ENCODE assay signal across 17 cellular contexts in genomic region chrX:110143454-110144210, GRCh38.
DNase-seq lines count a peak whose midpoint lies in the region; ATAC-seq and TF ChIP-seq lines count a peak whose summit lies in the region.
"Had no signal": no experiment of that assay in that cellular context is flagged by ENCODE, and none has a peak within 500 bp of the region (broad histone marks: within the 10 kb centered on the region; RNA-seq: fewer than 3 reads in every experiment).

No MANE protein-coding gene starts in this region.

- no peaks in the 10 kb centered on the region for H3K9me3 Mint-ChIP-seq in CD4-positive, alpha-beta memory T cell
- no peaks in the 10 kb centered on the region for H3K9me3 Mint-ChIP-seq in endodermal cell
- H3K9me3 Mint-ChIP-seq in activated CD4-positive, alpha-beta T cell treated with anti-CD3 and anti-CD28 coated beads for 36 hours (ENCODE audit: low read depth), result no peaks in the 10 kb centered on the region

- CTCF ChIA-PET in CD4-positive, alpha-beta memory T cell (lab: Charles Lee; ENCODE audit: partially characterized antibody), result interaction anchor here (3.5 kb wide), 1 partner anchor 7 kb away, joined by 16 read pairs; no protein-coding TSS in a partner anchor
- CTCF ChIA-PET in RWPE1 (lab: Yijun Ruan, JAX), result interaction anchor here (0.6 to 0.8 kb wide), 4 partner anchors 223 to 390 kb away, joined by 3 to 4 read pairs (median 4); no protein-coding TSS in a partner anchor
- CTCF ChIA-PET in activated CD4-positive, alpha-beta T cell treated with anti-CD3 and anti-CD28 coated beads for 36 hours (lab: Charles Lee), result interaction anchor here (0.6 to 5.1 kb wide), 2 partner anchors 241 to 268 kb away, joined by 4 to 75 read pairs; no protein-coding TSS in a partner anchor

- no peaks in the 10 kb centered on the region for H3K27me3 Mint-ChIP-seq in CD4-positive, alpha-beta memory T cell
- H3K27me3 Mint-ChIP-seq in endodermal cell (ENCODE audit: insufficient read depth), result no peaks in the 10 kb centered on the region
- no peaks in the 10 kb centered on the region for H3K27me3 Mint-ChIP-seq in activated CD4-positive, alpha-beta T cell treated with anti-CD3 and anti-CD28 coated beads for 36 hours
- H3K27me3 Mint-ChIP-seq: activated naive CD8-positive, alpha-beta T cell; B cell had no signal

- no peak overlapping the region for H3K27ac ChIP-seq in CD4-positive, alpha-beta memory T cell (ENCODE audit: low read depth, low read length)
- H3K27ac ChIP-seq in RWPE1 (peak overlapping the region; percentile 94), endodermal cell (ENCODE audit: low read depth, low read length) (no peak overlapping the region)
- H3K27ac ChIP-seq: parathyroid adenoma had no signal

- peak overlapping the region in 4 of 7 donors; percentile 11 to 57 (median 34) for H3K27ac Mint-ChIP-seq in CD4-positive, alpha-beta memory T cell
- H3K27ac Mint-ChIP-seq in endodermal cell, result no peak overlapping the region
- no peak overlapping the region for H3K27ac Mint-ChIP-seq in activated CD4-positive, alpha-beta T cell treated with anti-CD3 and anti-CD28 coated beads for 36 hours
- H3K27ac Mint-ChIP-seq: activated naive CD8-positive, alpha-beta T cell; B cell had no signal

- ATAC-seq in activated CD4-positive, alpha-beta T cell treated with anti-CD3 and anti-CD28 coated beads for 36 hours, result no peak
- ATAC-seq in GM18505 (IDR thresholded peaks at IDR 0.05; ENCODE audit: unreplicated experiment) (no peak), esophagus mucosa (no peak)
- ATAC-seq: PC-3 had no signal

- intact Hi-C loops in CD4-positive, alpha-beta memory T cell (cut with micrococcal nuclease), result loop anchor here (10.0 kb wide), 1 partner anchor 249 kb away; no protein-coding TSS in a partner anchor
- intact Hi-C loops in activated CD4-positive, alpha-beta T cell treated with anti-CD3 and anti-CD28 coated beads for 36 hours (cut with DNase I, micrococcal nuclease), result no loop called here

- 84 to 87% methylated on average over 3 to 5 of the region's 6 CpGs for WGBS in endodermal cell (ENCODE audit: insufficient coverage in 1 of 2, insufficient read length in 1 of 2), 2 experiments

- H3K27me3 ChIP-seq in CD4-positive, alpha-beta memory T cell (ENCODE audit: insufficient read depth, low read length), result no peaks in the 10 kb centered on the region
- H3K27me3 ChIP-seq in endodermal cell (ENCODE audit: control insufficient read depth, insufficient read depth, low read length, poor library complexity, severe bottlenecking), result no peaks in the 10 kb centered on the region

- TF ChIP-seq CTCF in RWPE1 (conservative IDR thresholded peaks at IDR 0.05; ENCODE audit: low read depth), result no peak
- no peak for TF ChIP-seq CTCF in endodermal cell (conservative IDR thresholded peaks at IDR 0.05)

- no peaks in the 10 kb centered on the region for H3K9me3 ChIP-seq in CD4-positive, alpha-beta memory T cell (ENCODE audit: control insufficient read depth in 1 of 2, low read length in 2 of 2)
- H3K9me3 ChIP-seq in endodermal cell (ENCODE audit: control insufficient read depth, low read length), result no peaks in the 10 kb centered on the region
- H3K9me3 ChIP-seq: HAP-1 had no signal

- no peak for TF ChIP-seq POLR2A in GM18505 (IDR thresholded peaks at IDR 0.05; ENCODE audit: borderline replicate concordance, extremely low read depth, insufficient read depth, insufficient read length)

- H3K36me3 Mint-ChIP-seq in CD4-positive, alpha-beta memory T cell, result peaks cover 5 to 6% of the 10 kb centered on the region in 2 donors
- H3K36me3 Mint-ChIP-seq in endodermal cell (ENCODE audit: low read depth), result no peaks in the 10 kb centered on the region
- peaks cover 2% of the 10 kb centered on the region for H3K36me3 Mint-ChIP-seq in activated CD4-positive, alpha-beta T cell treated with anti-CD3 and anti-CD28 coated beads for 36 hours (ENCODE audit: low read depth)
- H3K36me3 Mint-ChIP-seq: activated naive CD8-positive, alpha-beta T cell had no signal

- H3K4me3 Mint-ChIP-seq in CD4-positive, alpha-beta memory T cell, result no peak overlapping the region
- no peak overlapping the region for H3K4me3 Mint-ChIP-seq in endodermal cell
- H3K4me3 Mint-ChIP-seq in activated CD4-positive, alpha-beta T cell treated with anti-CD3 and anti-CD28 coated beads for 36 hours, result no peak overlapping the region
- H3K4me3 Mint-ChIP-seq: activated naive CD8-positive, alpha-beta T cell; B cell had no signal

- no peaks in the 10 kb centered on the region for H3K36me3 ChIP-seq in CD4-positive, alpha-beta memory T cell (ENCODE audit: insufficient read depth, low read length)
- no peaks in the 10 kb centered on the region for H3K36me3 ChIP-seq in endodermal cell (ENCODE audit: control insufficient read depth, insufficient read depth, low read length)
- H3K36me3 ChIP-seq: HAP-1 had no signal

- POLR2A ChIA-PET in CD4-positive, alpha-beta memory T cell (lab: Charles Lee; ENCODE audit: partially characterized antibody), result no interaction called here
- POLR2A ChIA-PET in RWPE1 (lab: Yijun Ruan, JAX; ENCODE audit: low non-redundant PET), result no interaction called here
- POLR2A ChIA-PET in activated CD4-positive, alpha-beta T cell treated with anti-CD3 and anti-CD28 coated beads for 36 hours (lab: Charles Lee), result no interaction called here

- no peak overlapping the region for H3K4me3 ChIP-seq in CD4-positive, alpha-beta memory T cell (ENCODE audit: low read length in 2 of 2)
- H3K4me3 ChIP-seq in endodermal cell (ENCODE audit: low read length), result no peak overlapping the region
- H3K4me3 ChIP-seq: HAP-1 had no signal

- H3K9ac ChIP-seq in endodermal cell (ENCODE audit: extremely low read depth, low read length, poor library complexity, severe bottlenecking), result no peak overlapping the region
- H3K9ac ChIP-seq: parathyroid adenoma had no signal

- peaks cover 0 to 13% (median 6%) of the 10 kb centered on the region in 4 donors for H3K4me1 Mint-ChIP-seq in CD4-positive, alpha-beta memory T cell
- peaks cover 20% of the 10 kb centered on the region for H3K4me1 Mint-ChIP-seq in endodermal cell
- peaks cover 7% of the 10 kb centered on the region for H3K4me1 Mint-ChIP-seq in activated CD4-positive, alpha-beta T cell treated with anti-CD3 and anti-CD28 coated beads for 36 hours

- DNase-seq in CD4-positive, alpha-beta memory T cell, result no peak
- peak; percentile 24 for DNase-seq in RWPE1 (ENCODE audit: low spot score)
- peak; percentile 14 for DNase-seq in endodermal cell
- DNase-seq in myocyte (ENCODE audit: low read depth), result peak; percentile 73
- DNase-seq in activated CD4-positive, alpha-beta T cell treated with anti-CD3 and anti-CD28 coated beads for 36 hours, result no peak
- DNase-seq in COR-L47 (lab: John Stamatoyannopoulos, UW), result no peak
- DNase-seq: activated CD8-positive, alpha-beta memory T cell treated with anti-CD3 and anti-CD28 coated beads, Interleukin-2, amount 50 U/mL, for 4 hours; NCI-H1417; NCI-H510A treated with DMSO at 0.1 percent for 48 hours; PC-3; SW 1271 had no signal

- H3K4me1 ChIP-seq in CD4-positive, alpha-beta memory T cell (ENCODE audit: insufficient read depth, low read length), result peaks cover 4% of the 10 kb centered on the region
- no peaks in the 10 kb centered on the region for H3K4me1 ChIP-seq in endodermal cell (ENCODE audit: control insufficient read depth, insufficient read depth, low read length)

Comparison
In these comparisons a context has a peak if more than half of its experiments do, and no peak if none do; other contexts are left out.
1. DNase-seq: peak in RWPE1 (single experiment), endodermal cell (single experiment) and myocyte (single experiment); none in CD4-positive, alpha-beta memory T cell (0 of 5), activated CD4-positive, alpha-beta T cell treated with anti-CD3 and anti-CD28 coated beads for 36 hours (single experiment) and COR-L47 (single experiment).
2. H3K27ac Mint-ChIP-seq: peak in CD4-positive, alpha-beta memory T cell (4 of 7); none in endodermal cell (single experiment) and activated CD4-positive, alpha-beta T cell treated with anti-CD3 and anti-CD28 coated beads for 36 hours (single experiment).